In the genomic region with DNA sequence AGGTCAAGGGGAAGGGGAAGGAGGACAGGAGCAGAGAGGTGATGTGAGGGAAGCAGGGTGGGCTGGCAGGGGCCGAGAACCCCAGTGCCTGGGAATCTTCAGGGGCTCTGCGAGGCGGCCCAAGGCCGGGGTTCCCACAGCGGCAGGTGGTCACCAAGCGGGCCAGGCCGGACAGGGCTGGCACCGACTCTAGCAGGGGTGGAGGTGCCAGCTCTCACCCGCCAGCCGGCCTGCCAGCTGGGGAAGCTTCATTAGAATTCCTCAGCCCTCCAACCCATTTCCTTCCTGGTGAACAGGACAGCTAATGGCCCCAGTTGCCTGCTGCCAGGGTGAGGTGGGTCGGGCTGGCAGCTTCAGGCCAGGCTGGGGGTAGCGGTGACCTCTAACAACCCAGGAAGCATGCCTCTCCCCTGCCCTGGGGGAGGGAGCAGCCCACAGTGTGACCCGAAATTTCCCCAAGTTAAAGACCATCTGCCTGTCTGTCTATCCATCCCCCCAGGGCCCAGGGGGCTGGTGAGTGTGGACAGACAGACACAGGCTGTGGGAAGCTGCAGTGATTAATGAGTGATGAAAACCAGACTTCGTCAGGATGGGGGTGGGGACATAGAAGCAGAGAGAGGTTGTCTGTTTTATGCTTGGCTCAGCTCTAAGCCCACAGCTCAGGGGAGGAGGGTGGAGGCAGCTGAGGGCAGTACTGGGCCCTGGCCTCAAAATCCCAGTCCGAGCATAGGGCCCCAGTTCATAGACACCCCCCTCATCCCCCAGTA, we compare ENCODE assay signal across 9 cellular contexts.
DNase-seq lines count a peak whose midpoint lies in the region; ATAC-seq and TF ChIP-seq lines count a peak whose summit lies in the region.
"Had no signal": no experiment of that assay in that cellular context is flagged by ENCODE, and none has a peak within 500 bp of the region (broad histone marks: within the 10 kb centered on the region; RNA-seq: fewer than 3 reads in every experiment).

No MANE protein-coding gene starts in this region.

- H3K9me3 ChIP-seq in heart left ventricle: no peaks in the 10 kb centered on the region
- H3K9me3 ChIP-seq in prostate gland: no peaks in the 10 kb centered on the region

- no peak for TF ChIP-seq POLR2A in heart left ventricle (IDR thresholded peaks at IDR 0.05)
- TF ChIP-seq POLR2A in prostate gland (IDR thresholded peaks at IDR 0.05): no peak

- H3K4me3 ChIP-seq in heart left ventricle (no peak overlapping the region), prostate gland (no peak overlapping the region)

- ATAC-seq in heart left ventricle (peak; percentile 41 to 80 (median 74)), HG02885 (IDR thresholded peaks at IDR 0.05; ENCODE audit: poor library complexity, unreplicated experiment) (no peak), GM19467 (IDR thresholded peaks at IDR 0.05; ENCODE audit: unreplicated experiment) (no peak), GM19035 (IDR thresholded peaks at IDR 0.05; ENCODE audit: unreplicated experiment) (no peak)

- TF ChIP-seq CTCF in heart left ventricle (IDR thresholded peaks at IDR 0.05) (no peak), prostate gland (IDR thresholded peaks at IDR 0.05) (no peak)

- DNase-seq in EH (ENCODE audit: low read depth) (peak; percentile 95), amniotic stem cell (lab: John Stamatoyannopoulos, UW) (peak; percentile 44), heart left ventricle (peak; percentile 79 to 89 (median 82)), prostate gland (ENCODE audit: low spot score) (no peak), NCI-H2107 treated with DMSO at 0.1 percent for 48 hours (lab: John Stamatoyannopoulos, UW; ENCODE audit: unreplicated experiment) (no peak)
- DNase-seq: naive B cell had no signal

- intact Hi-C loops in heart left ventricle (cut with DNase I) (loop anchor here in 2 of 10 donors (5.0 kb wide), 2 partner anchors 120 to 140 kb away; no protein-coding TSS in a partner anchor), prostate gland (cut with DNase I) (loop anchor here (5.0 kb wide), 1 partner anchor 35 kb away; no protein-coding TSS in a partner anchor)

- H3K27ac ChIP-seq in heart left ventricle: peak overlapping the region; percentile 42 to 96 (median 89)
- peak overlapping the region; percentile 71 to 79 for H3K27ac ChIP-seq in prostate gland

- H3K27me3 ChIP-seq in heart left ventricle (no peaks in the 10 kb centered on the region), prostate gland (replicated peaks; ENCODE audit: insufficient read depth) (no peaks in the 10 kb centered on the region)

- H3K4me1 ChIP-seq in heart left ventricle (peaks cover 12 to 75% (median 56%) of the 10 kb centered on the region in 12 donors), prostate gland (replicated peaks) (peaks cover 8% of the 10 kb centered on the region)

- WGBS in heart left ventricle, 4 donors: 66 to 71% (median 70%) methylated on average over 15 of the region's 15 CpGs
- WGBS in prostate gland: 79% methylated on average over 14 of the region's 15 CpGs

- H3K36me3 ChIP-seq in heart left ventricle (no peaks in the 10 kb centered on the region), prostate gland (no peaks in the 10 kb centered on the region)

Comparison
In these comparisons a context has a peak if more than half of its experiments do, and no peak if none do; other contexts are left out.
1. DNase-seq: peak in EH (single experiment), amniotic stem cell (single experiment) and heart left ventricle (5 of 5); none in prostate gland (single experiment) and NCI-H2107 treated with DMSO at 0.1 percent for 48 hours (single experiment).
2. ATAC-seq: peak in heart left ventricle (4 of 4); none in HG02885 (single experiment), GM19467 (single experiment) and GM19035 (single experiment).